25 cellular contexts compared by ENCODE assay signal in genomic region chr12:127146991-127147718, GRCh38.
DNase-seq lines count a peak whose midpoint lies in the region; ATAC-seq, FAIRE-seq and TF ChIP-seq lines count a peak whose summit lies in the region.
"Had no signal": no experiment of that assay in that cellular context is flagged by ENCODE, and none has a peak within 500 bp of the region (broad histone marks: within the 10 kb centered on the region; RNA-seq: fewer than 3 reads in every experiment).

No MANE protein-coding gene starts in this region.

- TF ChIP-seq CTCF in HCT116 (IDR thresholded peaks at IDR 0.05 in 2 of 3, conservative IDR thresholded peaks at IDR 0.05 in 1 of 3; ENCODE audit: borderline replicate concordance in 1 of 3, insufficient read depth in 1 of 3, low read depth in 2 of 3, low read length in 2 of 3) (no peak), H1 (IDR thresholded peaks at IDR 0.05; ENCODE audit: control extremely low read depth in 1 of 3, insufficient read depth in 1 of 3, low read depth in 1 of 3, low read length in 3 of 3) (no peak)

- H3K23ac ChIP-seq in H1 (ENCODE audit: insufficient read length) (no peak overlapping the region), mesendoderm (ENCODE audit: low read length) (no peak overlapping the region)

- H4K20me1 ChIP-seq in HCT116 (ENCODE audit: insufficient read depth) (0 out of 2 replicates have a peak, but pooled peaks cover 4% of the 10 kb centered on the region), H1 (replicated peaks in 1 of 2; ENCODE audit: control insufficient read depth in 1 of 2, insufficient read depth in 2 of 2, low read length in 2 of 2) (no peaks in the 10 kb centered on the region)
- H4K20me1 ChIP-seq: BLaER1 treated with 17β-estradiol and CSF1 and Interleukin-3, amounts not matched to agents 10 nM and 100 nM had no signal

- H2BK5ac ChIP-seq in H1 (ENCODE audit: low read depth, low read length), result peak overlapping the region; percentile 85; the same call in 1 of the 2 replicates
- no peak overlapping the region for H2BK5ac ChIP-seq in mesendoderm (ENCODE audit: low read length)

- intact Hi-C loops in activated CD4-positive, alpha-beta T cell treated with anti-CD3 and anti-CD28 coated beads, Interleukin-2, amount 10 ng/mL, durations not matched to agents 24 days and 14 days (cut with micrococcal nuclease), result no loop called here
- intact Hi-C loops in HCT116 (cut with micrococcal nuclease), result no loop called here

- TF ChIP-seq POLR2A in HCT116 (IDR thresholded peaks at IDR 0.05; ENCODE audit: borderline replicate concordance, extremely low read depth, insufficient read depth, insufficient read length) (no peak), H1 (IDR thresholded peaks at IDR 0.05; ENCODE audit: control extremely low read depth in 1 of 2, low read depth in 2 of 2, low read length in 2 of 2) (peak; percentile 56 to 75)

- H2BK120ac ChIP-seq in H1 (replicated peaks; ENCODE audit: low read depth, low read length) (peak overlapping the region; percentile 92), mesendoderm (ENCODE audit: low read depth, low read length) (no peak overlapping the region)

- no peak for ATAC-seq in HCT116
- ATAC-seq: HepG2 had no signal

- peak overlapping the region; percentile 85 for H2BK15ac ChIP-seq in H1 (ENCODE audit: low read length)
- no peak overlapping the region for H2BK15ac ChIP-seq in mesendoderm (replicated peaks; ENCODE audit: low read depth)

- peaks cover 2% of the 10 kb centered on the region for H3K4me1 Mint-ChIP-seq in activated CD4-positive, alpha-beta T cell treated with anti-CD3 and anti-CD28 coated beads, Interleukin-2, amount 10 ng/mL, durations not matched to agents 24 days and 14 days
- peaks cover 3% of the 10 kb centered on the region for H3K4me1 Mint-ChIP-seq in T-helper 2 cell treated with Interferon-gamma antibody and Interleukin-4, amounts not matched to agents 5 μg/mL and 100 μg/mL, for 36 hours (ENCODE audit: low read depth)

- no peak overlapping the region for H2AFZ ChIP-seq in HCT116 (ENCODE audit: low read depth, low read length, poor library complexity, severe bottlenecking)
- H2AFZ ChIP-seq in H1 (ENCODE audit: low read length), result no peak overlapping the region

- peak overlapping the region; percentile 98 for H2BK20ac ChIP-seq in H1 (ENCODE audit: low read length)

- peak; percentile 37 for DNase-seq in activated CD4-positive, alpha-beta T cell treated with anti-CD3 and anti-CD28 coated beads, Interleukin-2, amount 10 ng/mL, durations not matched to agents 24 days and 14 days
- no peak for DNase-seq in activated CD4-positive, alpha-beta T cell treated with anti-CD3 and anti-CD28 coated beads for 4 hours
- DNase-seq in HCT116 (ENCODE audit: low read depth, low spot score) (no peak), H1 (ENCODE audit: low read depth in 1 of 2, low spot score in 2 of 2) (no peak), mesendoderm (peak; percentile 18), RKO (ENCODE audit: low spot score) (no peak), HCEC 1CT (no peak)
- no peak for DNase-seq in T-helper 2 cell treated with Interferon-gamma antibody and Interleukin-4, amounts not matched to agents 5 μg/mL and 100 μg/mL, for 36 hours (ENCODE audit: low spot score)
- DNase-seq: Calu3; CD8-positive, alpha-beta T cell; DMS153; KBM-7; NCI-H1105; NCI-H2029 treated with DMSO at 0.1 percent for 48 hours; NCI-H226; NCI-H524; NCI-H774; NK-92 treated with Interleukin-12 subunit alpha and Interleukin-12 subunit beta, amount 100 ng/mL, for 24 hours; SIG-M5; SK-N-SH had no signal

- H3K79me2 ChIP-seq in HCT116 (ENCODE audit: insufficient read depth, low read length) (peaks cover 7% of the 10 kb centered on the region; the same call in 1 of the 2 replicates), H1 (ENCODE audit: control insufficient read depth in 1 of 2, insufficient read depth in 2 of 2, low read length in 2 of 2) (no peaks in the 10 kb centered on the region), mesendoderm (ENCODE audit: control insufficient read depth, insufficient read depth, low read length) (no peaks in the 10 kb centered on the region)

- H3K9me2 ChIP-seq in HCT116 (ENCODE audit: insufficient read depth), result peaks cover 3% of the 10 kb centered on the region; the same call in 1 of the 2 replicates
- H3K9me2 ChIP-seq: SK-N-SH had no signal

- 84% methylated on average over 3 of the region's 4 CpGs; no CpG with 5 or more reads in 1 of the 2 experiments for WGBS in H1 (ENCODE audit: extremely low coverage in 1 of 2, insufficient coverage in 1 of 2, insufficient read length in 1 of 2, insufficient replicate concordance in 2 of 2, low coverage in 1 of 2, low lambda C conversion rate in 2 of 2, missing lambda C conversion rate in 1 of 2), 2 experiments
- WGBS in mesendoderm (ENCODE audit: extremely low coverage, insufficient coverage, low lambda C conversion rate), result no CpG with 5 or more reads among the region's 4 CpGs

- TF ChIP-seq EP300 in H1 (IDR thresholded peaks at IDR 0.05; ENCODE audit: borderline replicate concordance in 1 of 2, low read depth in 2 of 2, low read length in 2 of 2), result no peak

- H3K27me3 ChIP-seq in HCT116 (ENCODE audit: insufficient read depth, low read length) (no peaks in the 10 kb centered on the region), H1 (replicated peaks in 1 of 4; ENCODE audit: control insufficient read depth in 3 of 4, extremely low read depth in 1 of 4, insufficient read depth in 3 of 4, low read length in 3 of 4) (no peaks in the 10 kb centered on the region), mesendoderm (ENCODE audit: insufficient read depth, low read length, poor library complexity) (no peaks in the 10 kb centered on the region)
- H3K27me3 ChIP-seq: BLaER1 treated with 17β-estradiol and CSF1 and Interleukin-3, amounts not matched to agents 10 nM and 100 nM had no signal

- H3K4me2 ChIP-seq in HCT116 (ENCODE audit: low read length) (peak overlapping the region; percentile 80), H1 (ENCODE audit: insufficient read depth in 1 of 2, low read depth in 2 of 2, low read length in 2 of 2) (peak overlapping the region; percentile 19 to 31; a peak in 3 of 4 replicates), mesendoderm (ENCODE audit: low read length) (no peak overlapping the region)
- H3K4me2 ChIP-seq: BLaER1 treated with 17β-estradiol and CSF1 and Interleukin-3, amounts not matched to agents 10 nM and 100 nM had no signal

- H3K4ac ChIP-seq in H1 (replicated peaks; ENCODE audit: insufficient read length, low read depth, low read length) (peak overlapping the region; percentile 11), mesendoderm (ENCODE audit: low read depth, low read length) (no peak overlapping the region)

- H3K56ac ChIP-seq in H1 (replicated peaks; ENCODE audit: insufficient read length, low read depth, low read length) (no peak overlapping the region), mesendoderm (ENCODE audit: low read length) (peak overlapping the region; percentile 34)

- peaks cover 3% of the 10 kb centered on the region; the same call in 1 of the 2 replicates for H3K23me2 ChIP-seq in H1 (ENCODE audit: low read depth, low read length)

- no peak overlapping the region for H4K5ac ChIP-seq in H1 (ENCODE audit: insufficient read length, low read depth, low read length)
- H4K5ac ChIP-seq in mesendoderm (ENCODE audit: low read length), result no peak overlapping the region

- peak overlapping the region; percentile 77; the same call in 1 of the 2 replicates for H3K9ac ChIP-seq in HCT116 (ENCODE audit: low read length)
- peak overlapping the region in 1 of 4 experiments; percentile 41; a peak in 1 of 7 replicates for H3K9ac ChIP-seq in H1 (replicated peaks in 1 of 4; ENCODE audit: extremely low read depth in 1 of 4, low read depth in 3 of 4, low read length in 3 of 4)
- H3K9ac ChIP-seq in mesendoderm (ENCODE audit: low read length), result no peak overlapping the region
- H3K9ac ChIP-seq: BLaER1 treated with 17β-estradiol and CSF1 and Interleukin-3, amounts not matched to agents 10 nM and 100 nM had no signal

- no peak overlapping the region for H3K4me3 Mint-ChIP-seq in activated CD4-positive, alpha-beta T cell treated with anti-CD3 and anti-CD28 coated beads, Interleukin-2, amount 10 ng/mL, durations not matched to agents 24 days and 14 days
- no peak overlapping the region for H3K4me3 Mint-ChIP-seq in T-helper 2 cell treated with Interferon-gamma antibody and Interleukin-4, amounts not matched to agents 5 μg/mL and 100 μg/mL, for 36 hours

- POLR2A ChIA-PET in HCT116 (lab: Charles Lee), result no interaction called here
- POLR2A ChIA-PET in H1 (lab: Charles Lee; ENCODE audit: partially characterized antibody), result no interaction called here

- peak overlapping the region; percentile 98 for H2AK5ac ChIP-seq in H1 (ENCODE audit: low read depth, low read length)
- peak overlapping the region; percentile 24 for H2AK5ac ChIP-seq in mesendoderm (ENCODE audit: low read length)

- H3K27ac Mint-ChIP-seq in activated CD4-positive, alpha-beta T cell treated with anti-CD3 and anti-CD28 coated beads, Interleukin-2, amount 10 ng/mL, durations not matched to agents 24 days and 14 days, result no peak overlapping the region
- no peak overlapping the region for H3K27ac Mint-ChIP-seq in T-helper 2 cell treated with Interferon-gamma antibody and Interleukin-4, amounts not matched to agents 5 μg/mL and 100 μg/mL, for 36 hours
- H3K27ac Mint-ChIP-seq: CD8-positive, alpha-beta T cell had no signal

- H4K8ac ChIP-seq in H1 (ENCODE audit: extremely low read depth, insufficient read depth, low read length) (no peak overlapping the region), mesendoderm (ENCODE audit: low read depth, low read length) (no peak overlapping the region)

- H3K4me1 ChIP-seq in HCT116 (ENCODE audit: control insufficient read depth in 1 of 2, insufficient read depth in 2 of 2, low read length in 2 of 2) (peaks cover 0 to 10% of the 10 kb centered on the region in 2 experiments; a peak in 1 of 4 replicates), H1 (replicated peaks in 1 of 4; ENCODE audit: control insufficient read depth in 3 of 4, insufficient read depth in 4 of 4, low read length in 3 of 4) (peaks cover 11 to 24% (median 20%) of the 10 kb centered on the region in 4 experiments; a peak in 5 of 7 replicates), mesendoderm (ENCODE audit: control insufficient read depth, low read depth, low read length) (peaks cover 3% of the 10 kb centered on the region)

- H3K36me3 Mint-ChIP-seq in activated CD4-positive, alpha-beta T cell treated with anti-CD3 and anti-CD28 coated beads, Interleukin-2, amount 10 ng/mL, durations not matched to agents 24 days and 14 days (ENCODE audit: low read depth), result no peaks in the 10 kb centered on the region
- no peaks in the 10 kb centered on the region for H3K36me3 Mint-ChIP-seq in T-helper 2 cell treated with Interferon-gamma antibody and Interleukin-4, amounts not matched to agents 5 μg/mL and 100 μg/mL, for 36 hours (ENCODE audit: low read depth)
- H3K36me3 Mint-ChIP-seq: CD8-positive, alpha-beta T cell had no signal

- RAD21 ChIA-PET in HCT116 (lab: Charles Lee; ENCODE audit: low non-redundant PET in 1 of 2, low total read pairs in 2 of 2, uncharacterized antibody in 2 of 2, unreplicated experiment in 2 of 2), result no interaction called here

- H3K9me3 Mint-ChIP-seq in activated CD4-positive, alpha-beta T cell treated with anti-CD3 and anti-CD28 coated beads, Interleukin-2, amount 10 ng/mL, durations not matched to agents 24 days and 14 days, result no peaks in the 10 kb centered on the region
- no peaks in the 10 kb centered on the region for H3K9me3 Mint-ChIP-seq in T-helper 2 cell treated with Interferon-gamma antibody and Interleukin-4, amounts not matched to agents 5 μg/mL and 100 μg/mL, for 36 hours

- H3K9me3 ChIP-seq in HCT116 (ENCODE audit: control insufficient read depth in 1 of 2, insufficient read depth in 1 of 2, low read depth in 1 of 2, low read length in 2 of 2) (no peaks in the 10 kb centered on the region), H1 (ENCODE audit: insufficient read depth in 2 of 2, low read depth in 1 of 2, low read length in 1 of 2) (peaks cover 0 to 9% of the 10 kb centered on the region in 2 experiments; a peak in 1 of 4 replicates)
- H3K9me3 ChIP-seq: SK-N-SH had no signal

- H3K27ac ChIP-seq in HCT116 (ENCODE audit: low read depth, low read length) (no peak overlapping the region; the same call in 1 of the 2 replicates), H1 (ENCODE audit: low read depth, low read length) (peak overlapping the region; percentile 11; the same call in 1 of the 2 replicates), mesendoderm (ENCODE audit: low read depth, low read length) (no peak overlapping the region)
- H3K27ac ChIP-seq: 22Rv1; BLaER1 treated with 17β-estradiol and CSF1 and Interleukin-3, amounts not matched to agents 10 nM and 100 nM had no signal

- BruUV-seq in HCT116 (replicated peaks; lab: Mats Ljungman, UMichigan), result no TSS peak

- peak overlapping the region; percentile 91 for H2BK12ac ChIP-seq in H1 (ENCODE audit: low read depth, low read length)

- H3K18ac ChIP-seq in H1 (ENCODE audit: extremely low read depth, low read length) (peak overlapping the region; percentile 62; the same call in 1 of the 2 replicates), mesendoderm (ENCODE audit: low read length) (no peak overlapping the region)

- no peaks in the 10 kb centered on the region for H3K79me1 ChIP-seq in H1 (ENCODE audit: low read depth, low read length)
- H3K79me1 ChIP-seq in mesendoderm (ENCODE audit: low read length), result no peaks in the 10 kb centered on the region

- TF ChIP-seq RAD21 in HCT116 (IDR thresholded peaks at IDR 0.05; ENCODE audit: low read depth), result no peak
- no peak for TF ChIP-seq RAD21 in H1 (IDR thresholded peaks at IDR 0.05 in 1 of 2, conservative IDR thresholded peaks at IDR 0.05 in 1 of 2; ENCODE audit: low read depth in 2 of 2, low read length in 2 of 2)

- H3K27me3 Mint-ChIP-seq in activated CD4-positive, alpha-beta T cell treated with anti-CD3 and anti-CD28 coated beads, Interleukin-2, amount 10 ng/mL, durations not matched to agents 24 days and 14 days, result peaks cover 7% of the 10 kb centered on the region
- H3K27me3 Mint-ChIP-seq in T-helper 2 cell treated with Interferon-gamma antibody and Interleukin-4, amounts not matched to agents 5 μg/mL and 100 μg/mL, for 36 hours (ENCODE audit: low read depth), result no peaks in the 10 kb centered on the region

- CTCF ChIA-PET in HCT116 (lab: Charles Lee) (no interaction called here), H1 (lab: Charles Lee; ENCODE audit: partially characterized antibody) (interaction anchor here (1.3 kb wide), 1 partner anchor 133 kb away, joined by 4 read pairs; no protein-coding TSS in a partner anchor)

- peak overlapping the region; percentile 91 for H4K91ac ChIP-seq in H1 (replicated peaks; ENCODE audit: insufficient read length, low read length)

- H3K36me3 ChIP-seq in HCT116 (ENCODE audit: control insufficient read depth in 1 of 2, insufficient read depth in 2 of 2, low read length in 2 of 2) (no peaks in the 10 kb centered on the region), H1 (ENCODE audit: control insufficient read depth in 2 of 4, insufficient read depth in 4 of 4, low read length in 3 of 4) (peaks cover 0 to 5% (median 0%) of the 10 kb centered on the region in 4 experiments; a peak in 1 of 8 replicates), mesendoderm (ENCODE audit: control insufficient read depth, insufficient read depth, low read length) (no peaks in the 10 kb centered on the region)
- H3K36me3 ChIP-seq: BLaER1 treated with 17β-estradiol and CSF1 and Interleukin-3, amounts not matched to agents 10 nM and 100 nM had no signal

- H3K14ac ChIP-seq in H1 (ENCODE audit: insufficient read length), result no peak overlapping the region

- peak overlapping the region; percentile 46 to 63 for H3K4me3 ChIP-seq in HCT116 (replicated peaks in 1 of 2; ENCODE audit: low read depth in 1 of 2, low read length in 2 of 2)
- H3K4me3 ChIP-seq in H1 (ENCODE audit: extremely low read depth in 1 of 4, insufficient read depth in 2 of 4, low read depth in 3 of 4, low read length in 4 of 4), result no peak overlapping the region
- no peak overlapping the region for H3K4me3 ChIP-seq in mesendoderm (ENCODE audit: low read length)
- H3K4me3 ChIP-seq: BLaER1 treated with 17β-estradiol and CSF1 and Interleukin-3, amounts not matched to agents 10 nM and 100 nM had no signal

- FAIRE-seq in H1 (lab: Jason Lieb, UNC), result no peak
- FAIRE-seq: G401.6, GM19239, HepG2 had no signal

Comparison
In these comparisons a context has a peak if more than half of its experiments do, and no peak if none do; other contexts are left out.
1. DNase-seq: peak in activated CD4-positive, alpha-beta T cell treated with anti-CD3 and anti-CD28 coated beads, Interleukin-2, amount 10 ng/mL, durations not matched to agents 24 days and 14 days (single experiment) and mesendoderm (single experiment); none in activated CD4-positive, alpha-beta T cell treated with anti-CD3 and anti-CD28 coated beads for 4 hours (0 of 2), HCT116 (single experiment), H1 (0 of 2), T-helper 2 cell treated with Interferon-gamma antibody and Interleukin-4, amounts not matched to agents 5 μg/mL and 100 μg/mL, for 36 hours (single experiment), RKO (single experiment) and HCEC 1CT (single experiment).
2. H3K4me3 ChIP-seq: peak in HCT116 (2 of 2); none in H1 (0 of 4) and mesendoderm (single experiment).